In the genomic region with DNA sequence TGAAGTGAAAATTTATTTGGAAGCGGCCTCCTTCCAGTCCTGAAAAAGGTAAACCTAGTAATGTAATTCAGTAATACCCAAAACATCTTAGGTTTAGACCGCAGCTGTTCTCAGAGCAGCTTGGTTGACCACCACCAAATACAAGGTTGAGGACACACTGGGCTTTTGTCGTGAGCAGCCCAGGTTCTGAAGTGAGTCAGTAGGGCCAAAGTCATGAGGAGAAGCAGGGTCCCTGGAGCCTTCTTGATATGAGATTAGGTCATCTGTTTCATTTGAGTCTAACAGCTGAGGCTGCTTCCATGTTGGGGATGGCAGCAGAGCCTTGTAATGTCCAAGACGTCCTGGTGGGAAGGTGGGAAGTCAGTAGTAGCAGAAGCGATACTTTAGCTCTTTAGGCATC, we compare ENCODE assay signal across 8 cellular contexts. TPM values are rescaled to one million over a fixed set of nuclear protein-coding genes. Genes with fewer than 3 reads are reported as not detected.
DNase-seq lines count a peak whose midpoint lies in the region; ATAC-seq, FAIRE-seq and TF ChIP-seq lines count a peak whose summit lies in the region.

No MANE protein-coding gene starts in this region.

- no peak for TF ChIP-seq EP300 in sigmoid colon (IDR thresholded peaks at IDR 0.05)

- H3K4me2 ChIP-seq in fibroblast of lung (ENCODE audit: extremely low read depth, insufficient read depth, low read length): peak overlapping the region; percentile 100

- ATAC-seq in GM19328 (IDR thresholded peaks at IDR 0.05; ENCODE audit: unreplicated experiment): no peak

- peak overlapping the region; percentile 20 for H3K9ac ChIP-seq in fibroblast of lung (ENCODE audit: insufficient read depth, low read length)

- intact Hi-C loops in sigmoid colon (cut with DNase I): loop anchor here (2.0 to 10.0 kb wide), 3 partner anchors 34 to 501 kb away; a partner anchor contains a TSS

- H3K27me3 ChIP-seq in SJSA1 (replicated peaks) (no peaks in the 10 kb centered on the region), fibroblast of lung (ENCODE audit: control insufficient read depth, insufficient read depth, low read length) (no peaks in the 10 kb centered on the region), sigmoid colon (no peaks in the 10 kb centered on the region)

- H3K36me3 ChIP-seq in SJSA1 (peaks cover 67% of the 10 kb centered on the region), fibroblast of lung (ENCODE audit: control insufficient read depth, insufficient read depth, low read length) (peaks cover 4% of the 10 kb centered on the region), sigmoid colon (peaks cover 0 to 5% (median 0%) of the 10 kb centered on the region in 4 donors)

- H3K9me3 ChIP-seq in SJSA1 (replicated peaks) (no peaks in the 10 kb centered on the region), fibroblast of lung (ENCODE audit: control insufficient read depth, insufficient read depth, low read depth, low read length) (no peaks in the 10 kb centered on the region), sigmoid colon (no peaks in the 10 kb centered on the region)

- H3K4me1 ChIP-seq in SJSA1 (replicated peaks): peaks cover 47% of the 10 kb centered on the region
- H3K4me1 ChIP-seq in fibroblast of lung (ENCODE audit: control insufficient read depth, extremely low read depth, insufficient read depth, low read length): peaks cover 22% of the 10 kb centered on the region
- H3K4me1 ChIP-seq in sigmoid colon: peaks cover 0 to 78% (median 74%) of the 10 kb centered on the region in 4 donors

- H4K20me1 ChIP-seq in fibroblast of lung (ENCODE audit: control insufficient read depth, extremely low read depth, insufficient read depth, low read length): peaks cover 2% of the 10 kb centered on the region

- H3K27ac ChIP-seq in SJSA1: no peak overlapping the region
- peak overlapping the region; percentile 97 for H3K27ac ChIP-seq in fibroblast of lung (ENCODE audit: insufficient read depth, low read length)
- H3K27ac ChIP-seq in sigmoid colon: peak overlapping the region; percentile 97 to 99 (median 98)

- peak overlapping the region; percentile 19 for H3K4me3 ChIP-seq in SJSA1
- peak overlapping the region; percentile 59 to 87 (median 79) for H3K4me3 ChIP-seq in fibroblast of lung (replicated peaks in 1 of 4; ENCODE audit: control extremely low read depth in 1 of 4, insufficient read depth in 1 of 4, low read depth in 3 of 4, low read length in 4 of 4)
- peak overlapping the region; percentile 87 to 94 (median 92) for H3K4me3 ChIP-seq in sigmoid colon

- 56 to 63% methylated on average over 5 of the region's 5 CpGs for WGBS in sigmoid colon, 2 donors

- FAIRE-seq in GM19239 (lab: Jason Lieb, UNC): peak; percentile 60

- DNase-seq in GM19239 (ENCODE audit: insufficient read length, low spot score) (no peak), SJSA1 (ENCODE audit: low read depth in 1 of 2, low spot score in 2 of 2) (no peak), fibroblast of lung (ENCODE audit: low read depth in 2 of 2) (peak; percentile 9 to 23), sigmoid colon (no peak), NCI-H1417 (lab: John Stamatoyannopoulos, UW) (no peak), NCI-H1092 (lab: John Stamatoyannopoulos, UW) (no peak)
- no peak for DNase-seq in stimulated activated CD4-positive, alpha-beta T cell treated with anti-CD3 and anti-CD28 coated beads, Interleukin-1b, Interleukin-23, amount 100 ng/mL, for 48 hours

- H3K79me2 ChIP-seq in fibroblast of lung (ENCODE audit: control insufficient read depth, insufficient read depth, low read length): peaks cover 68% of the 10 kb centered on the region

- H2AFZ ChIP-seq in fibroblast of lung (ENCODE audit: low read length): no peak overlapping the region

- no peak for TF ChIP-seq POLR2A in sigmoid colon (IDR thresholded peaks at IDR 0.05)

- TF ChIP-seq CTCF in fibroblast of lung (conservative IDR thresholded peaks at IDR 0.05 in 1 of 2, IDR thresholded peaks at IDR 0.05 in 1 of 2; ENCODE audit: low read depth in 1 of 2, low read length in 2 of 2): no peak
- TF ChIP-seq CTCF in sigmoid colon (IDR thresholded peaks at IDR 0.05): no peak

RNA-seq across cellular contexts. Expression of a gene that starts 2.2 kb away (rescaled TPM):
- 52.3 and 61.3 TPM in 2 replicates for total RNA-seq in SJSA1 (2014; rRNA removed; shearing (Covaris generic))
- total RNA-seq in fibroblast of lung: 93.7 and 103 TPM in 2 replicates
- polyA plus RNA-seq in fibroblast of lung: 67.7 and 70.3 TPM in 2 replicates
- polyA plus RNA-seq in fibroblast of lung (2012): 42.8 and 48.0 TPM in 2 replicates
- 127 and 143 TPM in 2 replicates for polyA minus RNA-seq in fibroblast of lung (ENCODE audit: low replicate concordance)
- total RNA-seq in sigmoid colon: 100 to 1,000 TPM; 100 to 109 (median 104) TPM
- polyA plus RNA-seq in sigmoid colon: 10 to 100 TPM; 36.6 to 46.7 (median 40.0) TPM

RNA-seq across cellular contexts. Expression of a gene that starts 39.6 kb away (rescaled TPM):
- 15.9 and 19.3 TPM in 2 replicates for total RNA-seq in SJSA1 (2014; rRNA removed; shearing (Covaris generic))
- 25.4 and 32.2 TPM in 2 replicates for total RNA-seq in fibroblast of lung
- 15.1 and 21.1 TPM in 2 replicates for polyA plus RNA-seq in fibroblast of lung
- polyA plus RNA-seq in fibroblast of lung (2012): 19.6 and 25.9 TPM in 2 replicates
- polyA minus RNA-seq in fibroblast of lung (ENCODE audit: low replicate concordance): 45.1 and 47.2 TPM in 2 replicates
- total RNA-seq in sigmoid colon: 10 to 100 TPM; 16.8 to 25.2 (median 17.2) TPM
- polyA plus RNA-seq in sigmoid colon: 10 to 100 TPM in 1 of 3 donors, 1 to 10 TPM in 2; 2.8 to 11.2 (median 4.2) TPM

Comparison
In these comparisons a context has a peak if more than half of its experiments do, and no peak if none do; other contexts are left out.
1. DNase-seq: peak in fibroblast of lung (2 of 2); none in GM19239 (single experiment), SJSA1 (0 of 2), sigmoid colon (single experiment), NCI-H1417 (0 of 3), stimulated activated CD4-positive, alpha-beta T cell treated with anti-CD3 and anti-CD28 coated beads, Interleukin-1b, Interleukin-23, amount 100 ng/mL, for 48 hours (single experiment) and NCI-H1092 (single experiment).
2. H3K4me3 ChIP-seq: peak in every context shown above with its lines; median percentile 92 in sigmoid colon; 79 in fibroblast of lung; 19 in SJSA1.